Comparison of ENCODE assay signal across 27 cellular contexts in genomic region chrY:19365321-19365720, GRCh38.
"Had no signal": no experiment of that assay in that cellular context is flagged by ENCODE, and none has a peak within 500 bp of the region (broad histone marks: within the 10 kb centered on the region; RNA-seq: fewer than 3 reads in every experiment).

No MANE protein-coding gene starts in this region.

- DNase-seq: stimulated activated CD4-positive, alpha-beta T cell treated with anti-CD3 and anti-CD28 coated beads, Interleukin-2, amount 100 ng/mL, for 48 hours; stimulated activated CD4-positive, alpha-beta T cell treated with anti-CD3 and anti-CD28 coated beads, Interleukin-4, amount 100 ng/mL, for 1 hour; stimulated activated CD4-positive, alpha-beta T cell treated with anti-CD3 and anti-CD28 coated beads, Interleukin-4, amount 100 ng/mL, for 24 hours; stimulated activated CD4-positive, alpha-beta T cell treated with anti-CD3 and anti-CD28 coated beads, Interleukin-4, amount 100 ng/mL, for 4 hours; stimulated activated CD8-positive, alpha-beta memory T cell treated with anti-CD3 and anti-CD28 coated beads, Interleukin-4, amount 100 ng/mL, for 48 hours; stimulated activated naive B cell treated with anti-CD40 and anti-IgM and Interleukin-4, amounts not matched to agents 10 μg/mL and 1 μg/mL and 100 μg/mL, for 72 hours; stimulated activated naive CD4-positive, alpha-beta T cell; stimulated activated naive CD4-positive, alpha-beta T cell treated with Interleukin-2 at 50 U/mL for 16 hours; stimulated activated naive CD8-positive, alpha-beta T cell treated with anti-CD3 and anti-CD28 coated beads, Interleukin-15, amount 100 ng/mL, for 72 hours; stimulated activated naive CD8-positive, alpha-beta T cell treated with anti-CD3 and anti-CD28 coated beads, Interleukin-15, Interleukin-2, amounts not matched to agents 100 U/mL and 50 U/mL, for 24 hours; stomach; substantia nigra; testis; thyroid gland; tibial artery; transverse colon; trophoblast cell; upper lobe of left lung; upper lobe of right lung; uterus had no signal

- H3K4me3 ChIP-seq: stomach, suprapubic skin, testis, thoracic aorta, thyroid gland, tibial artery, tibial nerve, transverse colon, upper lobe of left lung, upper lobe of right lung, uterus, vagina had no signal

- H3K27me3 ChIP-seq: stomach, suprapubic skin, testis, thyroid gland, tibial artery, tibial nerve, transverse colon, upper lobe of left lung, upper lobe of right lung, uterus, vagina had no signal

- H3K27ac ChIP-seq: stomach, suprapubic skin, testis, thoracic aorta, thyroid gland, tibial artery, tibial nerve, transverse colon, upper lobe of left lung, upper lobe of right lung, uterus, vagina had no signal

- H3K36me3 ChIP-seq: stomach, suprapubic skin, thoracic aorta, thyroid gland, tibial artery, tibial nerve, transverse colon, upper lobe of left lung, upper lobe of right lung, uterus, vagina had no signal

- H3K4me1 ChIP-seq: stomach, suprapubic skin, testis, thyroid gland, tibial artery, tibial nerve, transverse colon, upper lobe of left lung, upper lobe of right lung, uterus, vagina had no signal

- FAIRE-seq: urothelium cell line had no signal

- ATAC-seq: stimulated activated effector memory CD8-positive, alpha-beta T cell treated with anti-CD3 and anti-CD28 coated beads, Interleukin-12 subunit alpha, Interleukin-12 subunit beta, amount 100 ng/mL, for 72 hours; stimulated activated memory B cell treated with anti-CD40 and anti-IgM and Interleukin-4, amounts not matched to agents 10 μg/mL and 1 μg/mL and 100 μg/mL, for 72 hours; stimulated activated naive B cell treated with anti-CD40 and anti-IgM and Interleukin-4, amounts not matched to agents 10 μg/mL and 1 μg/mL and 100 μg/mL, for 72 hours; stimulated activated naive CD8-positive, alpha-beta T cell treated with anti-CD3 and anti-CD28 coated beads, Interleukin-15, amount 100 ng/mL, for 72 hours; stimulated activated naive CD8-positive, alpha-beta T cell treated with anti-CD3 and anti-CD28 coated beads, Interleukin-15, Interleukin-2, amounts not matched to agents 100 U/mL and 50 U/mL, for 24 hours; upper lobe of right lung had no signal
